22 cellular contexts compared by ENCODE assay signal in genomic region chr22:41928416-41929157, GRCh38. TPM values are rescaled to one million over a fixed set of nuclear protein-coding genes. Genes with fewer than 3 reads are reported as not detected.
DNase-seq lines count a peak whose midpoint lies in the region; ATAC-seq, FAIRE-seq and TF ChIP-seq lines count a peak whose summit lies in the region.
"Had no signal": no experiment of that assay in that cellular context is flagged by ENCODE, and none has a peak within 500 bp of the region (broad histone marks: within the 10 kb centered on the region; RNA-seq: fewer than 3 reads in every experiment).

No MANE protein-coding gene starts in this region.

- H3K27ac ChIP-seq in GM12878 (ENCODE audit: control insufficient read depth, insufficient read depth) = peak overlapping the region; percentile 91
- no peak overlapping the region for H3K27ac ChIP-seq in ascending aorta
- H3K27ac ChIP-seq: heart right ventricle, lower lobe of right lung, SK-N-MC, VCaP had no signal

- peaks cover 20% of the 10 kb centered on the region for H3K27me3 Mint-ChIP-seq in activated CD4-positive, alpha-beta T cell treated with anti-CD3 and anti-CD28 coated beads, Interleukin-2, amount 10 ng/mL, durations not matched to agents 24 days and 14 days
- H3K27me3 Mint-ChIP-seq in stimulated activated memory B cell treated with anti-CD40 and anti-IgM and Interleukin-4, amounts not matched to agents 10 μg/mL and 1 μg/mL and 100 μg/mL, for 72 hours = no peaks in the 10 kb centered on the region

- no TSS peak for BruUV-seq in GM12878 (replicated peaks; lab: Mats Ljungman, UMichigan)

- intact Hi-C loops in activated CD4-positive, alpha-beta T cell treated with anti-CD3 and anti-CD28 coated beads, Interleukin-2, amount 10 ng/mL, durations not matched to agents 24 days and 14 days (cut with micrococcal nuclease) = no loop called here
- intact Hi-C loops in GM12878 (cut with micrococcal nuclease; ENCODE audit: unreplicated experiment) = no loop called here
- intact Hi-C loops in ascending aorta (cut with DNase I) = no loop called here

- H3K9me3 ChIP-seq in GM12878 (replicated peaks; ENCODE audit: control insufficient read depth, insufficient read depth, low read length) (no peaks in the 10 kb centered on the region), ascending aorta (no peaks in the 10 kb centered on the region), MG63 (no peaks in the 10 kb centered on the region)
- H3K9me3 ChIP-seq: heart right ventricle, lower lobe of right lung had no signal

- TF ChIP-seq RAD21 in Ishikawa (IDR thresholded peaks at IDR 0.05; ENCODE audit: low read depth) = no peak
- TF ChIP-seq RAD21 in GM12878 (IDR thresholded peaks at IDR 0.05; ENCODE audit: insufficient read depth, low read depth, low read length) = no peak

- in situ Hi-C loops in GM12878 (cut with MboI) = no loop called here

- DNase-seq in activated CD4-positive, alpha-beta T cell treated with anti-CD3 and anti-CD28 coated beads, Interleukin-2, amount 10 ng/mL, durations not matched to agents 24 days and 14 days = no peak
- DNase-seq in activated CD4-positive, alpha-beta T cell treated with anti-CD3 and anti-CD28 coated beads, Interleukin-2, amount 50 U/mL, for 4 hours = no peak
- DNase-seq in GM12878 (ENCODE audit: low read depth, low spot score) (no peak), ascending aorta (ENCODE audit: low spot score in 2 of 2) (no peak), glomerular visceral epithelial cell (ENCODE audit: extremely low spot score) (no peak), MG63 (no peak)
- DNase-seq: activated effector memory CD4-positive, alpha-beta T cell treated with Interleukin-2 at 50 U/mL for 16 hours; amygdala; cerebellar nuclear complex; effector memory CD4-positive, alpha-beta T cell; heart right ventricle; lower lobe of right lung; NCI-H187; NCI-H510A had no signal

- H3K4me1 ChIP-seq in GM12878 (ENCODE audit: control insufficient read depth, insufficient read depth, low read length) (peaks cover 55% of the 10 kb centered on the region), ascending aorta (peaks cover 0 to 2% of the 10 kb centered on the region in 2 donors)

- H4K20me1 ChIP-seq in GM12878 (ENCODE audit: control insufficient read depth, insufficient read depth) = no peaks in the 10 kb centered on the region

- SMC1A ChIA-PET in GM12878 (lab: Charles Lee; ENCODE audit: uncharacterized antibody, unreplicated experiment) = interaction anchor here (1.1 to 15.4 kb wide), 3 partner anchors 11 to 230 kb away, joined by 3 to 321 read pairs (median 6); no protein-coding TSS in a partner anchor

- peak; percentile 46; the same call in 1 of the 2 replicates for TF ChIP-seq POLR2A in GM12878 (IDR thresholded peaks at IDR 0.05; ENCODE audit: low read depth, low read length)

- peaks cover 18% of the 10 kb centered on the region for H3K4me1 Mint-ChIP-seq in activated CD4-positive, alpha-beta T cell treated with anti-CD3 and anti-CD28 coated beads, Interleukin-2, amount 10 ng/mL, durations not matched to agents 24 days and 14 days
- peaks cover 74% of the 10 kb centered on the region for H3K4me1 Mint-ChIP-seq in stimulated activated memory B cell treated with anti-CD40 and anti-IgM and Interleukin-4, amounts not matched to agents 10 μg/mL and 1 μg/mL and 100 μg/mL, for 72 hours

- WGBS in GM12878 (ENCODE audit: insufficient coverage, insufficient replicate concordance, low lambda C conversion rate, missing lambda C conversion rate) = 43% methylated on average over 13 of the region's 13 CpGs

- CTCF ChIA-PET in GM12878 (lab: Yijun Ruan, JAX) = interaction anchor here (1.2 to 11.0 kb wide), 3 partner anchors 9 to 18 kb away, joined by 4 to 234 read pairs (median 5); partner anchors contain the start of gene CENPM

- FAIRE-seq in GM12878 (lab: Jason Lieb, UNC) = no peak
- FAIRE-seq: A204.1 had no signal

- no peak for TF ChIP-seq EP300 in Ishikawa (IDR thresholded peaks at IDR 0.05; ENCODE audit: borderline replicate concordance)
- no peak for TF ChIP-seq EP300 in GM12878 (IDR thresholded peaks at IDR 0.05; ENCODE audit: borderline replicate concordance in 1 of 2, control insufficient read depth in 1 of 2, low read depth in 2 of 2, low read length in 2 of 2)

- H3K4me3 ChIP-seq in GM12878 = no peak overlapping the region
- no peak overlapping the region for H3K4me3 ChIP-seq in ascending aorta
- no peak overlapping the region for H3K4me3 ChIP-seq in MG63
- H3K4me3 ChIP-seq: heart right ventricle, lower lobe of right lung, SK-N-MC had no signal

- no peak overlapping the region for H2AFZ ChIP-seq in GM12878 (ENCODE audit: control insufficient read depth, low read depth, low read length)

- peaks cover 4% of the 10 kb centered on the region for H3K36me3 Mint-ChIP-seq in activated CD4-positive, alpha-beta T cell treated with anti-CD3 and anti-CD28 coated beads, Interleukin-2, amount 10 ng/mL, durations not matched to agents 24 days and 14 days (ENCODE audit: low read depth)
- H3K36me3 Mint-ChIP-seq in stimulated activated memory B cell treated with anti-CD40 and anti-IgM and Interleukin-4, amounts not matched to agents 10 μg/mL and 1 μg/mL and 100 μg/mL, for 72 hours = peaks cover 19% of the 10 kb centered on the region

- no peak for ATAC-seq in GM12878
- no peak for ATAC-seq in stimulated activated memory B cell treated with anti-CD40 and anti-IgM and Interleukin-4, amounts not matched to agents 10 μg/mL and 1 μg/mL and 100 μg/mL, for 72 hours
- ATAC-seq: lower lobe of right lung had no signal

- RAD21 ChIA-PET in GM12878 (lab: Charles Lee; ENCODE audit: unreplicated experiment) = interaction anchor here (0.8 to 11.6 kb wide), 8 partner anchors 9 to 232 kb away, joined by 4 to 408 read pairs (median 7); partner anchors contain the start of genes CENPM and SMIM45

- peak overlapping the region; percentile 32 for H3K4me2 ChIP-seq in GM12878 (ENCODE audit: control insufficient read depth, insufficient read depth)

- H3K27ac Mint-ChIP-seq in activated CD4-positive, alpha-beta T cell treated with anti-CD3 and anti-CD28 coated beads, Interleukin-2, amount 10 ng/mL, durations not matched to agents 24 days and 14 days = no peak overlapping the region
- peak overlapping the region; percentile 96 for H3K27ac Mint-ChIP-seq in stimulated activated memory B cell treated with anti-CD40 and anti-IgM and Interleukin-4, amounts not matched to agents 10 μg/mL and 1 μg/mL and 100 μg/mL, for 72 hours

- POLR2A ChIA-PET in GM12878 (lab: Charles Lee) = interaction anchor here (0.5 to 15.3 kb wide), 9 partner anchors 7 to 93 kb away, joined by 3 to 599 read pairs (median 3); no protein-coding TSS in a partner anchor

- H3K4me3 Mint-ChIP-seq in activated CD4-positive, alpha-beta T cell treated with anti-CD3 and anti-CD28 coated beads, Interleukin-2, amount 10 ng/mL, durations not matched to agents 24 days and 14 days = peak overlapping the region; percentile 28
- H3K4me3 Mint-ChIP-seq in stimulated activated memory B cell treated with anti-CD40 and anti-IgM and Interleukin-4, amounts not matched to agents 10 μg/mL and 1 μg/mL and 100 μg/mL, for 72 hours = peak overlapping the region; percentile 80

- H3K27me3 ChIP-seq in GM12878 (replicated peaks in 1 of 2; ENCODE audit: control insufficient read depth in 2 of 2, insufficient read depth in 2 of 2, low read length in 1 of 2) (no peaks in the 10 kb centered on the region), ascending aorta (peaks cover 15% of the 10 kb centered on the region), MG63 (no peaks in the 10 kb centered on the region)

- H3K9me3 Mint-ChIP-seq in activated CD4-positive, alpha-beta T cell treated with anti-CD3 and anti-CD28 coated beads, Interleukin-2, amount 10 ng/mL, durations not matched to agents 24 days and 14 days = no peaks in the 10 kb centered on the region
- H3K9me3 Mint-ChIP-seq in stimulated activated memory B cell treated with anti-CD40 and anti-IgM and Interleukin-4, amounts not matched to agents 10 μg/mL and 1 μg/mL and 100 μg/mL, for 72 hours = no peaks in the 10 kb centered on the region

- 0 out of 4 replicates have a peak, but pooled peaks cover 0 to 3% of the 10 kb centered on the region in 2 experiments for H3K36me3 ChIP-seq in GM12878 (ENCODE audit: control insufficient read depth in 2 of 2, insufficient read depth in 2 of 2, low read length in 1 of 2)
- H3K36me3 ChIP-seq in ascending aorta = no peaks in the 10 kb centered on the region
- no peaks in the 10 kb centered on the region for H3K36me3 ChIP-seq in MG63
- H3K36me3 ChIP-seq: heart right ventricle, lower lobe of right lung had no signal

- H3K9ac ChIP-seq in GM12878 (ENCODE audit: control insufficient read depth, insufficient read depth, low read length) = 0 out of 2 replicates have a peak overlapping the region, but pooled peaks have one; percentile 17

- H3K79me2 ChIP-seq in GM12878 (ENCODE audit: control insufficient read depth, insufficient read depth, low read length) = peaks cover 25% of the 10 kb centered on the region

- TF ChIP-seq CTCF in GM12878 (IDR thresholded peaks at IDR 0.05 in 2 of 3, conservative IDR thresholded peaks at IDR 0.05 in 1 of 3; ENCODE audit: control insufficient read depth in 2 of 3, extremely low read depth in 1 of 3, insufficient read depth in 1 of 3, low read depth in 3 of 3, low read length in 3 of 3) (no peak), ascending aorta (IDR thresholded peaks at IDR 0.05) (no peak)

RNA-seq across cellular contexts. Expression of gene TNFRSF13C, which starts 2.0 kb away (rescaled TPM):
- 3.4 TPM in 2 replicates for total RNA-seq in activated CD4-positive, alpha-beta T cell treated with anti-CD3 and anti-CD28 coated beads, Interleukin-2, amount 10 ng/mL, durations not matched to agents 24 days and 14 days
- total RNA-seq in GM12878 (2013; cell fraction: nucleolus; rRNA removed) = 79.9 and 82.3 TPM in 2 replicates
- total RNA-seq in GM12878 (2014; rRNA removed) = 35.9 and 37.6 TPM in 2 replicates
- 22.3 and 23.2 TPM in 2 replicates for total RNA-seq in GM12878 (2014; rRNA removed; fragmentation: Illumina TruSeq; extraction: Trizol)
- 90.1 and 91.4 TPM in 2 replicates for total RNA-seq in GM12878 (2021)
- polyA plus RNA-seq in GM12878 (2011; ENCODE audit: low read depth) = 30.0 TPM
- 9.7 and 16.4 TPM in 2 replicates for polyA plus RNA-seq in GM12878 (2011; rRNA removed)
- 18.3 and 19.9 TPM in 2 replicates for polyA plus RNA-seq in GM12878 (2011; cell fraction: cytosol; rRNA removed)
- 43.6 and 44.2 TPM in 2 replicates for polyA plus RNA-seq in GM12878 (2011; cell fraction: nucleus; rRNA removed)
- 50.9 and 59.0 TPM in 2 replicates for polyA plus RNA-seq in GM12878 (2012)
- polyA plus RNA-seq in GM12878 (2014; fragmentation: Illumina TruSeq; extraction: Trizol) = 20.6 and 26.9 TPM in 2 replicates
- polyA plus RNA-seq in GM12878 (2014; fragmentation: Nextera tagmentation; extraction: Ambion mirVana) = 1 to 10 TPM; 6.9 to 9.6 TPM
- 42.3 and 43.0 TPM in 2 replicates for polyA plus RNA-seq in GM12878 (2014; rRNA removed)
- 10 to 100 TPM; 26.6 to 30.4 TPM for polyA plus RNA-seq in GM12878 (2016; fragmentation: Nextera tagmentation; extraction: Ambion mirVana)
- polyA minus RNA-seq in GM12878 (2011; rRNA and poly(A)+ RNA removed) = 24.8 and 41.5 TPM in 2 replicates
- polyA minus RNA-seq in GM12878 (2011; cell fraction: cytosol; rRNA and poly(A)+ RNA removed) = 20.1 and 23.4 TPM in 2 replicates
- polyA minus RNA-seq in GM12878 (2011; cell fraction: nucleus; rRNA and poly(A)+ RNA removed) = 12.0 and 20.7 TPM in 2 replicates
- total RNA-seq in ascending aorta = not detected
- not detected in 2 replicates for total RNA-seq in MG63 (2014; rRNA removed; shearing (Covaris generic); ENCODE audit: low replicate concordance)

RNA-seq across cellular contexts. Expression of gene SHISA8, which starts 13.7 kb away (rescaled TPM):
- total RNA-seq in activated CD4-positive, alpha-beta T cell treated with anti-CD3 and anti-CD28 coated beads, Interleukin-2, amount 10 ng/mL, durations not matched to agents 24 days and 14 days = 5.3 and 5.7 TPM in 2 replicates
- 10.3 and 11.3 TPM in 2 replicates for total RNA-seq in GM12878 (2013; cell fraction: nucleolus; rRNA removed)
- total RNA-seq in GM12878 (2014; rRNA removed) = 3.6 and 6.8 TPM in 2 replicates
- total RNA-seq in GM12878 (2014; rRNA removed; fragmentation: Illumina TruSeq; extraction: Trizol) = 0.22 and 0.28 TPM in 2 replicates
- 8.6 and 10.1 TPM in 2 replicates for total RNA-seq in GM12878 (2021)
- polyA plus RNA-seq in GM12878 (2011; ENCODE audit: low read depth) = 0.26 TPM
- polyA plus RNA-seq in GM12878 (2011; rRNA removed) = 0.06 and 0.08 TPM in 2 replicates
- 0.03 and 0.33 TPM in 2 replicates for polyA plus RNA-seq in GM12878 (2011; cell fraction: cytosol; rRNA removed)
- polyA plus RNA-seq in GM12878 (2011; cell fraction: nucleus; rRNA removed) = 2.4 and 3.6 TPM in 2 replicates
- 3.6 and 5.2 TPM in 2 replicates for polyA plus RNA-seq in GM12878 (2012)
- polyA plus RNA-seq in GM12878 (2014; fragmentation: Illumina TruSeq; extraction: Trizol) = 0.06 TPM in 1 of 2 replicates, not detected in the other
- under 1 TPM; 0.13 to 0.40 TPM for polyA plus RNA-seq in GM12878 (2014; fragmentation: Nextera tagmentation; extraction: Ambion mirVana)
- 5.9 and 6.5 TPM in 2 replicates for polyA plus RNA-seq in GM12878 (2014; rRNA removed)
- under 1 TPM; 0.20 to 0.27 TPM for polyA plus RNA-seq in GM12878 (2016; fragmentation: Nextera tagmentation; extraction: Ambion mirVana)
- polyA minus RNA-seq in GM12878 (2011; rRNA and poly(A)+ RNA removed) = not detected in 2 replicates
- not detected in 2 replicates for polyA minus RNA-seq in GM12878 (2011; cell fraction: cytosol; rRNA and poly(A)+ RNA removed)
- polyA minus RNA-seq in GM12878 (2011; cell fraction: nucleus; rRNA and poly(A)+ RNA removed) = 0.29 TPM in 1 of 2 replicates, not detected in the other
- not detected for total RNA-seq in ascending aorta
- not detected in 2 replicates for total RNA-seq in MG63 (2014; rRNA removed; shearing (Covaris generic); ENCODE audit: low replicate concordance)
- total RNA-seq: Daoy, lower lobe of right lung, pulmonary artery endothelial cell had no signal

RNA-seq across cellular contexts. Expression of gene CENPM, which starts 18.4 kb away (rescaled TPM):
- total RNA-seq in activated CD4-positive, alpha-beta T cell treated with anti-CD3 and anti-CD28 coated beads, Interleukin-2, amount 10 ng/mL, durations not matched to agents 24 days and 14 days = 86.9 and 88.6 TPM in 2 replicates
- total RNA-seq in GM12878 (2013; cell fraction: nucleolus; rRNA removed) = 125 and 139 TPM in 2 replicates
- total RNA-seq in GM12878 (2014; rRNA removed) = 145 and 158 TPM in 2 replicates
- 45.3 and 53.0 TPM in 2 replicates for total RNA-seq in GM12878 (2014; rRNA removed; fragmentation: Illumina TruSeq; extraction: Trizol)
- total RNA-seq in GM12878 (2021) = 81.6 and 84.4 TPM in 2 replicates
- polyA plus RNA-seq in GM12878 (2011; ENCODE audit: low read depth) = 21.9 TPM
- 26.6 and 67.9 TPM in 2 replicates for polyA plus RNA-seq in GM12878 (2011; rRNA removed)
- 113 and 161 TPM in 2 replicates for polyA plus RNA-seq in GM12878 (2011; cell fraction: cytosol; rRNA removed)
- 245 and 256 TPM in 2 replicates for polyA plus RNA-seq in GM12878 (2011; cell fraction: nucleus; rRNA removed)
- polyA plus RNA-seq in GM12878 (2012) = 42.1 and 48.8 TPM in 2 replicates
- polyA plus RNA-seq in GM12878 (2014; fragmentation: Illumina TruSeq; extraction: Trizol) = 9.8 and 38.9 TPM in 2 replicates
- polyA plus RNA-seq in GM12878 (2014; fragmentation: Nextera tagmentation; extraction: Ambion mirVana) = 10 to 100 TPM; 36.7 to 62.3 TPM
- polyA plus RNA-seq in GM12878 (2014; rRNA removed) = 126 and 148 TPM in 2 replicates
- 100 to 1,000 TPM; 177 to 212 TPM for polyA plus RNA-seq in GM12878 (2016; fragmentation: Nextera tagmentation; extraction: Ambion mirVana)
- 70.4 and 125 TPM in 2 replicates for polyA minus RNA-seq in GM12878 (2011; rRNA and poly(A)+ RNA removed)
- 28.6 and 42.6 TPM in 2 replicates for polyA minus RNA-seq in GM12878 (2011; cell fraction: cytosol; rRNA and poly(A)+ RNA removed)
- polyA minus RNA-seq in GM12878 (2011; cell fraction: nucleus; rRNA and poly(A)+ RNA removed) = 82.8 and 123 TPM in 2 replicates
- not detected for total RNA-seq in ascending aorta
- 23.6 and 60.6 TPM in 2 replicates for total RNA-seq in MG63 (2014; rRNA removed; shearing (Covaris generic); ENCODE audit: low replicate concordance)

RNA-seq across cellular contexts. Expression of gene SEPTIN3, which starts 40.7 kb away (rescaled TPM):
- total RNA-seq in activated CD4-positive, alpha-beta T cell treated with anti-CD3 and anti-CD28 coated beads, Interleukin-2, amount 10 ng/mL, durations not matched to agents 24 days and 14 days = 5.7 and 6.8 TPM in 2 replicates
- 1.1 and 1.5 TPM in 2 replicates for total RNA-seq in GM12878 (2013; cell fraction: nucleolus; rRNA removed)
- total RNA-seq in GM12878 (2014; rRNA removed) = 1.1 and 1.5 TPM in 2 replicates
- 1.3 and 1.4 TPM in 2 replicates for total RNA-seq in GM12878 (2014; rRNA removed; fragmentation: Illumina TruSeq; extraction: Trizol)
- 1.7 and 1.9 TPM in 2 replicates for total RNA-seq in GM12878 (2021)
- 0.22 TPM for polyA plus RNA-seq in GM12878 (2011; ENCODE audit: low read depth)
- polyA plus RNA-seq in GM12878 (2011; rRNA removed) = 0.43 and 0.52 TPM in 2 replicates
- polyA plus RNA-seq in GM12878 (2011; cell fraction: cytosol; rRNA removed) = 0.28 and 0.31 TPM in 2 replicates
- 0.59 and 0.82 TPM in 2 replicates for polyA plus RNA-seq in GM12878 (2011; cell fraction: nucleus; rRNA removed)
- 0.49 and 1.3 TPM in 2 replicates for polyA plus RNA-seq in GM12878 (2012)
- 3.1 TPM in 2 replicates for polyA plus RNA-seq in GM12878 (2014; fragmentation: Illumina TruSeq; extraction: Trizol)
- under 1 TPM; 0.39 to 0.60 TPM for polyA plus RNA-seq in GM12878 (2014; fragmentation: Nextera tagmentation; extraction: Ambion mirVana)
- polyA plus RNA-seq in GM12878 (2014; rRNA removed) = 1.5 and 1.8 TPM in 2 replicates
- polyA plus RNA-seq in GM12878 (2016; fragmentation: Nextera tagmentation; extraction: Ambion mirVana) = under 1 TPM; 0.05 to 0.15 TPM
- polyA minus RNA-seq in GM12878 (2011; rRNA and poly(A)+ RNA removed) = 0.52 and 0.73 TPM in 2 replicates
- not detected in 2 replicates for polyA minus RNA-seq in GM12878 (2011; cell fraction: cytosol; rRNA and poly(A)+ RNA removed)
- 0.19 and 0.36 TPM in 2 replicates for polyA minus RNA-seq in GM12878 (2011; cell fraction: nucleus; rRNA and poly(A)+ RNA removed)
- not detected for total RNA-seq in ascending aorta
- total RNA-seq in MG63 (2014; rRNA removed; shearing (Covaris generic); ENCODE audit: low replicate concordance) = 0.43 and 3.5 TPM in 2 replicates
- total RNA-seq: myocyte had no signal

Comparison
In these comparisons a context has a peak if more than half of its experiments do, and no peak if none do; other contexts are left out.
1. RNA of gene CENPM, which starts 18.4 kb away (total RNA-seq): 86.9 to 88.6 TPM in activated CD4-positive, alpha-beta T cell treated with anti-CD3 and anti-CD28 coated beads, Interleukin-2, amount 10 ng/mL, durations not matched to agents 24 days and 14 days, 45.3 to 158 TPM in GM12878 and 23.6 to 60.6 TPM in MG63; not detected in ascending aorta (single experiment); every median in the first group is over 10 times any median in the second.